In the genomic region with DNA sequence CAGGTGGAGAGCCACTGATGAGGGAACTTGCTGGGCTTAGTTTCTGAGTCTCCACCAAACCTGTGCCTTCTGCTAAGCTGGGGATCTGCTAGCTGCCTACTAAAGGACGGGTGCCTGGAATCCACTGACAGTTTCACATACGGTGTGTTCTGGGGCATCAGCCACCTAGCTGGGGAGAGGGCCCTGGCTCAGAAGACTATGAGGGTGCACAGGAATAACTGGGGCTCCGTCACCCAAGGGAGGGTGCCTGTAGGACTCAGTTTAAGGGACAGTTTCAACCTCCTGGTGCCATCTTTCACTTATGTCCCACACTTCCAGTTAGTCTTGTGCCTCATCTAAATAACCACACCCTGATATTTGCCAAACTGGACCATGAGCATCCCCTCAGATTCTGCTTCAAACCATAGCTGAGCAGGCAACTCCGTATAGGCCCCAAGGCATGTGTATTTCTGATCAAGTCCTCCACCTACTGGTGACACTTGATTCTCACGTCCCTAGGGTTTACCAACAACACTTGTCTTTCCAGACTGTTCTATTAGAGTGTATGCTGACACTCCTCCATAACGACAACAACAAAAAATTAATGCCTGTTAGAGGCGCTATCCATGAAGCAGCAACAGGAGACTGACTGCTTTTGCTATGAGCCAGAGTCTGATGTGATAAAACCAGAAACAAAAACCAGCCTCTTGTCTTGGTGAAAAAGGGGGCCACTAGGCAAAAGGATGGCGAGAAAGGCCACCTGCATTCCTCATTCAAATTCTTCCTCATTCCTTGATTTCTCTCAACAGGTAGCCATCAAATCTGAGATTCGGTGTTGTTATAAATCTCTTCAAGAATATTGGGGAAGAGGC, we compare ENCODE assay signal across 8 cellular contexts. TPM values are rescaled to one million over a fixed set of nuclear protein-coding genes. Genes with fewer than 3 reads are reported as not detected.
DNase-seq lines count a peak whose midpoint lies in the region; ATAC-seq and TF ChIP-seq lines count a peak whose summit lies in the region.

No MANE protein-coding gene starts in this region.

- H3K9ac ChIP-seq in IMR-90 (ENCODE audit: low read depth, low read length) = no peak overlapping the region

- H3K9me2 ChIP-seq in PC-9 (ENCODE audit: insufficient read depth) = no peaks in the 10 kb centered on the region

- H2BK120ac ChIP-seq in IMR-90 (ENCODE audit: low read depth, low read length) = no peak overlapping the region

- H2BK15ac ChIP-seq in IMR-90 (ENCODE audit: low read depth, low read length) = no peak overlapping the region

- H3K4ac ChIP-seq in IMR-90 (ENCODE audit: low read depth, low read length) = no peak overlapping the region

- ATAC-seq in IMR-90 (ENCODE audit: low read depth) (peak; percentile 97), GM18861 (IDR thresholded peaks at IDR 0.05; ENCODE audit: unreplicated experiment) (no peak)

- no peak overlapping the region for H4K5ac ChIP-seq in IMR-90 (ENCODE audit: low read depth, low read length)

- BruUV-seq in IMR-90 (replicated peaks; lab: Mats Ljungman, UMichigan) (no TSS peak), PC-9 (replicated peaks; lab: Mats Ljungman, UMichigan) (no TSS peak)

- no peak overlapping the region for H2AK5ac ChIP-seq in IMR-90 (ENCODE audit: low read depth, low read length)

- H2BK5ac ChIP-seq in IMR-90 (ENCODE audit: low read depth, low read length, poor library complexity, severe bottlenecking) = no peak overlapping the region

- H4K20me1 ChIP-seq in IMR-90 (ENCODE audit: insufficient read depth, low read length) = no peaks in the 10 kb centered on the region
- no peaks in the 10 kb centered on the region for H4K20me1 ChIP-seq in PC-9 (ENCODE audit: insufficient read depth)

- no peak overlapping the region for H3K18ac ChIP-seq in IMR-90 (ENCODE audit: low read depth, low read length)

- no peaks in the 10 kb centered on the region for H3K4me1 ChIP-seq in IMR-90 (ENCODE audit: control insufficient read depth, insufficient read depth, low read length)
- no peaks in the 10 kb centered on the region for H3K4me1 ChIP-seq in PC-9 (replicated peaks; ENCODE audit: insufficient read depth)

- TF ChIP-seq RAD21 in IMR-90 (IDR thresholded peaks at IDR 0.05; ENCODE audit: low read length) = peak; percentile 65

- no peak overlapping the region for H2AK9ac ChIP-seq in IMR-90 (replicated peaks; ENCODE audit: low read depth, low read length, poor library complexity)

- H2AFZ ChIP-seq in IMR-90 (replicated peaks; ENCODE audit: low read length, poor library complexity) = no peak overlapping the region
- no peak overlapping the region for H2AFZ ChIP-seq in PC-9

- no peak overlapping the region for H3K23ac ChIP-seq in IMR-90 (ENCODE audit: low read depth, low read length)

- TF ChIP-seq POLR2A in IMR-90 (IDR thresholded peaks at IDR 0.05; ENCODE audit: low read depth, low read length) = no peak

- peak; percentile 27 for DNase-seq in GDM1 (lab: John Stamatoyannopoulos, UW)
- DNase-seq in IMR-90 = peak; percentile 63
- peak in 1 of 2 experiments; percentile 7 for DNase-seq in PC-9
- peak; percentile 35 for DNase-seq in astrocyte of the cerebellum (ENCODE audit: low read depth)
- DNase-seq in iPS-NIHi7 (ENCODE audit: extremely low spot score) = peak; percentile 73
- DNase-seq in stimulated activated CD4-positive, alpha-beta T cell treated with anti-CD3 and anti-CD28 coated beads, Interleukin-4, amount 100 ng/mL, for 24 hours = peak; percentile 50

- H3K27ac ChIP-seq in 22Rv1 (no peak overlapping the region), IMR-90 (ENCODE audit: insufficient read depth, low read length) (no peak overlapping the region), PC-9 (no peak overlapping the region)

- CTCF ChIA-PET in IMR-90 (lab: Yijun Ruan, JAX) = interaction anchor here (1.0 to 1.8 kb wide), 2 partner anchors 12 to 44 kb away, joined by 4 to 10 read pairs; no protein-coding TSS in a partner anchor
- CTCF ChIA-PET in PC-9 (lab: Charles Lee) = no interaction called here

- intact Hi-C loops in IMR-90 (cut with micrococcal nuclease) (loop anchor here (1.0 kb wide), 2 partner anchors 44 to 173 kb away; no protein-coding TSS in a partner anchor), PC-9 (cut with micrococcal nuclease; ENCODE audit: unreplicated experiment) (loop anchor here (5.0 kb wide), 1 partner anchor 174 kb away; no protein-coding TSS in a partner anchor)

- H3K36me3 ChIP-seq in IMR-90 (ENCODE audit: control insufficient read depth, insufficient read depth, low read length) (no peaks in the 10 kb centered on the region), PC-9 (ENCODE audit: low read depth) (no peaks in the 10 kb centered on the region)

- no peaks in the 10 kb centered on the region for H3K79me1 ChIP-seq in IMR-90 (ENCODE audit: low read depth in 1 of 2, low read length in 2 of 2)

- H3K9me3 ChIP-seq in IMR-90 (ENCODE audit: control insufficient read depth, insufficient read depth, low read length) (no peaks in the 10 kb centered on the region), PC-9 (ENCODE audit: insufficient read depth, low read depth) (no peaks in the 10 kb centered on the region)

- POLR2A ChIA-PET in IMR-90 (lab: Charles Lee; ENCODE audit: unreplicated experiment) (no interaction called here), PC-9 (lab: Charles Lee; ENCODE audit: unreplicated experiment) (no interaction called here)

- WGBS in IMR-90 (ENCODE audit: extremely low coverage in 2 of 2, insufficient read length in 1 of 2), 2 experiments = 46% methylated on average over 3 of the region's 9 CpGs; no CpG with 5 or more reads in 1 of the 2 experiments

- H3K14ac ChIP-seq in IMR-90 (replicated peaks; ENCODE audit: low read depth, low read length) = no peak overlapping the region

- TF ChIP-seq CTCF in 22Rv1 (IDR thresholded peaks at IDR 0.05) (peak; percentile 63), IMR-90 (conservative IDR thresholded peaks at IDR 0.05; ENCODE audit: low read depth, low read length) (peak; percentile 54), PC-9 (conservative IDR thresholded peaks at IDR 0.05) (peak; percentile 44; the same call in 1 of the 2 replicates), astrocyte of the cerebellum (IDR thresholded peaks at IDR 0.05; ENCODE audit: low read depth, low read length, missing control alignments) (peak; percentile 68)

- no peaks in the 10 kb centered on the region for H3K9me1 ChIP-seq in IMR-90 (ENCODE audit: insufficient read depth, low read length)

- H3K4me3 ChIP-seq in IMR-90 (ENCODE audit: insufficient read depth, low read depth, low read length) (no peak overlapping the region), PC-9 (no peak overlapping the region), astrocyte of the cerebellum (ENCODE audit: low read depth, low read length) (no peak overlapping the region)

- H3K27me3 ChIP-seq in IMR-90 (ENCODE audit: control insufficient read depth, insufficient read depth, low read length) (peaks cover 6% of the 10 kb centered on the region), PC-9 (ENCODE audit: insufficient read depth, low read depth) (no peaks in the 10 kb centered on the region)

- no peaks in the 10 kb centered on the region for H3K79me2 ChIP-seq in PC-9 (ENCODE audit: low read depth)

- H3F3A ChIP-seq in PC-9 (ENCODE audit: insufficient read depth, low read depth) = no peaks in the 10 kb centered on the region

- H3K4me2 ChIP-seq in IMR-90 (ENCODE audit: low read depth, low read length) (no peak overlapping the region), PC-9 (no peak overlapping the region)

- no peak overlapping the region for H4K8ac ChIP-seq in IMR-90 (ENCODE audit: low read depth in 2 of 2, low read length in 2 of 2)

- in situ Hi-C loops in IMR-90 (cut with MboI; ENCODE audit: low sequenced_read_pairs) (loop anchor here (10.0 to 25.0 kb wide), 2 partner anchors 172 to 611 kb away; no protein-coding TSS in a partner anchor), astrocyte of the cerebellum (cut with HindIII; ENCODE audit: low sequenced_read_pairs) (loop anchor here (10.0 kb wide), 1 partner anchor 368 kb away; no protein-coding TSS in a partner anchor)

- no peak overlapping the region for H4K91ac ChIP-seq in IMR-90 (ENCODE audit: insufficient read depth, low read depth, low read length)

- dilution Hi-C loops in IMR-90 (cut with HindIII; ENCODE audit: low sequenced_read_pairs, unreplicated experiment) = no loop called here

- H2BK20ac ChIP-seq in IMR-90 (ENCODE audit: low read depth, low read length) = no peak overlapping the region

- H3K56ac ChIP-seq in IMR-90 (ENCODE audit: extremely low read depth, insufficient read depth, low read length) = no peak overlapping the region

TF ChIP-seq in IMR-90, 13 proteins besides CTCF, POLR2A, EP300 and RAD21:
- TF ChIP-seq SMC3 (IDR thresholded peaks at IDR 0.05; ENCODE audit: low read depth, low read length) (peak; percentile 53), CHD1 (IDR thresholded peaks at IDR 0.05; ENCODE audit: low read depth, low read length) (no peak)

RNA-seq across cellular contexts. Expression of a gene that starts 55.0 kb away (rescaled TPM):
- total RNA-seq in IMR-90 (2012; rRNA removed) (14.2 and 24.7 TPM in 2 replicates), PC-9 (2021) (25.6 and 29.8 TPM in 2 replicates)
- polyA plus RNA-seq in IMR-90 (2012; rRNA removed) = 10.5 and 13.5 TPM in 2 replicates
- polyA plus RNA-seq in IMR-90 (2012; cell fraction: cytosol; rRNA removed) = 0.62 and 0.92 TPM in 2 replicates
- polyA plus RNA-seq in IMR-90 (2012; cell fraction: nucleus; rRNA removed; ENCODE audit: low replicate concordance) = 13.7 and 66.6 TPM in 2 replicates
